Comparison of ENCODE assay signal across 22 cellular contexts in genomic region chr18:46315187-46315586, GRCh38.
A peak's percentile ranks its signal among the peaks of the same experiment; 100 is the strongest.
DNase-seq lines count a peak whose midpoint lies in the region; ATAC-seq, FAIRE-seq and TF ChIP-seq lines count a peak whose summit lies in the region.
"Had no signal": no experiment of that assay in that cellular context is flagged by ENCODE, and none has a peak within 500 bp of the region (broad histone marks: within the 10 kb centered on the region; RNA-seq: fewer than 3 reads in every experiment).

No MANE protein-coding gene starts in this region.

- H3K4me3 ChIP-seq in HepG2 (replicated peaks in 1 of 3; ENCODE audit: insufficient read depth in 1 of 3, low read depth in 2 of 3, low read length in 3 of 3), result no peak overlapping the region
- H3K4me3 ChIP-seq: MG63, Peyer's patch had no signal

- no peaks in the 10 kb centered on the region for H3K9me3 ChIP-seq in HepG2 (ENCODE audit: low read length)
- H3K9me3 ChIP-seq: MG63, Peyer's patch had no signal

- TF ChIP-seq EP300 in HepG2 (IDR thresholded peaks at IDR 0.05; ENCODE audit: low read depth in 2 of 2, low read length in 2 of 2), result no peak
- TF ChIP-seq EP300 in HepG2 (CRISPR knock-in tag; IDR thresholded peaks at IDR 0.05; ENCODE audit: borderline replicate concordance), result no peak

- no peak overlapping the region for H3K27ac Mint-ChIP-seq in activated CD8-positive, alpha-beta T cell treated with anti-CD3 and anti-CD28 coated beads for 36 hours
- H3K27ac Mint-ChIP-seq in activated CD8-positive, alpha-beta T cell treated with anti-CD3 and anti-CD28 coated beads, Interleukin-2, amount 10 ng/mL, durations not matched to agents 7 days and 5 days, result no peak overlapping the region
- H3K27ac Mint-ChIP-seq in activated T-helper 17 cell treated with anti-CD3 and anti-CD28 coated beads, Interleukin-2, amount 50 U/mL, for 72 hours, result no peak overlapping the region
- H3K27ac Mint-ChIP-seq in stimulated activated naive B cell treated with anti-CD40 and anti-IgM and Interleukin-4, amounts not matched to agents 10 μg/mL and 1 μg/mL and 100 μg/mL, for 72 hours, result no peak overlapping the region
- H3K27ac Mint-ChIP-seq: HFFc6 had no signal

- intact Hi-C loops in activated CD8-positive, alpha-beta T cell treated with anti-CD3 and anti-CD28 coated beads for 36 hours (cut with micrococcal nuclease), result no loop called here
- intact Hi-C loops in HepG2 (cut with micrococcal nuclease; ENCODE audit: unreplicated experiment), result no loop called here

- in situ Hi-C loops in HepG2 (cut with HindIII; ENCODE audit: extremely low pct_ligation_motif_present, low pct_unique_long_range_greater_than_20kb), result no loop called here

- WGBS in HepG2 (ENCODE audit: low lambda C conversion rate), result 33% methylated on average over 1 of the region's 2 CpGs

- H3K4me3 Mint-ChIP-seq in activated CD8-positive, alpha-beta T cell treated with anti-CD3 and anti-CD28 coated beads for 36 hours, result no peak overlapping the region
- H3K4me3 Mint-ChIP-seq in activated CD8-positive, alpha-beta T cell treated with anti-CD3 and anti-CD28 coated beads, Interleukin-2, amount 10 ng/mL, durations not matched to agents 7 days and 5 days, result no peak overlapping the region
- no peak overlapping the region for H3K4me3 Mint-ChIP-seq in activated T-helper 17 cell treated with anti-CD3 and anti-CD28 coated beads, Interleukin-2, amount 50 U/mL, for 72 hours
- no peak overlapping the region for H3K4me3 Mint-ChIP-seq in stimulated activated naive B cell treated with anti-CD40 and anti-IgM and Interleukin-4, amounts not matched to agents 10 μg/mL and 1 μg/mL and 100 μg/mL, for 72 hours
- H3K4me3 Mint-ChIP-seq: HFFc6 had no signal

- H3K9me3 Mint-ChIP-seq in activated CD8-positive, alpha-beta T cell treated with anti-CD3 and anti-CD28 coated beads for 36 hours, result no peaks in the 10 kb centered on the region
- no peaks in the 10 kb centered on the region for H3K9me3 Mint-ChIP-seq in activated CD8-positive, alpha-beta T cell treated with anti-CD3 and anti-CD28 coated beads, Interleukin-2, amount 10 ng/mL, durations not matched to agents 7 days and 5 days (ENCODE audit: insufficient read depth)
- no peaks in the 10 kb centered on the region for H3K9me3 Mint-ChIP-seq in activated T-helper 17 cell treated with anti-CD3 and anti-CD28 coated beads, Interleukin-2, amount 50 U/mL, for 72 hours
- no peaks in the 10 kb centered on the region for H3K9me3 Mint-ChIP-seq in stimulated activated naive B cell treated with anti-CD40 and anti-IgM and Interleukin-4, amounts not matched to agents 10 μg/mL and 1 μg/mL and 100 μg/mL, for 72 hours
- H3K9me3 Mint-ChIP-seq: HFFc6 had no signal

- peaks cover 0 to 12% of the 10 kb centered on the region in 2 experiments; a peak in 1 of 5 replicates for H3K27me3 ChIP-seq in HepG2 (ENCODE audit: control insufficient read depth in 1 of 2, insufficient read depth in 2 of 2, low read length in 2 of 2)
- H3K27me3 ChIP-seq: MG63, Peyer's patch had no signal

- no peaks in the 10 kb centered on the region for H4K20me1 ChIP-seq in HepG2 (ENCODE audit: insufficient read depth, low read length)

- H3K36me3 Mint-ChIP-seq in activated CD8-positive, alpha-beta T cell treated with anti-CD3 and anti-CD28 coated beads for 36 hours (ENCODE audit: low read depth), result no peaks in the 10 kb centered on the region
- H3K36me3 Mint-ChIP-seq in activated CD8-positive, alpha-beta T cell treated with anti-CD3 and anti-CD28 coated beads, Interleukin-2, amount 10 ng/mL, durations not matched to agents 7 days and 5 days (ENCODE audit: low read depth), result no peaks in the 10 kb centered on the region
- H3K36me3 Mint-ChIP-seq in activated T-helper 17 cell treated with anti-CD3 and anti-CD28 coated beads, Interleukin-2, amount 50 U/mL, for 72 hours (ENCODE audit: low read depth), result no peaks in the 10 kb centered on the region
- no peaks in the 10 kb centered on the region for H3K36me3 Mint-ChIP-seq in stimulated activated naive B cell treated with anti-CD40 and anti-IgM and Interleukin-4, amounts not matched to agents 10 μg/mL and 1 μg/mL and 100 μg/mL, for 72 hours

- H3K9ac ChIP-seq in HepG2 (ENCODE audit: insufficient read depth, low read depth, low read length), result no peak overlapping the region

- TF ChIP-seq POLR2A in HepG2 (IDR thresholded peaks at IDR 0.05; ENCODE audit: insufficient read depth in 1 of 2, low read depth in 2 of 2, low read length in 2 of 2), result no peak

- no peak overlapping the region for H3K4me2 ChIP-seq in HepG2 (ENCODE audit: low read depth, low read length)

- DNase-seq in activated CD8-positive, alpha-beta T cell treated with anti-CD3 and anti-CD28 coated beads for 36 hours, result no peak
- no peak for DNase-seq in activated CD8-positive, alpha-beta T cell treated with anti-CD3 and anti-CD28 coated beads, Interleukin-2, amount 10 ng/mL, durations not matched to agents 7 days and 5 days
- DNase-seq in HepG2 (ENCODE audit: low spot score) (no peak), T1000 (lab: John Stamatoyannopoulos, UW) (no peak)
- DNase-seq in stimulated activated naive B cell treated with anti-CD40 and anti-IgM and Interleukin-4, amounts not matched to agents 10 μg/mL and 1 μg/mL and 100 μg/mL, for 72 hours, result no peak
- no peak for DNase-seq in stimulated activated CD4-positive, alpha-beta T cell treated with anti-CD3 and anti-CD28 coated beads, Interleukin-15, amount 100 ng/mL, for 24 hours
- DNase-seq: C1 segment of cervical spinal cord, COR-L47, HFFc6, MG63, NCI-H1105, NCI-H187 treated with DMSO at 0.1 percent for 48 hours, NCI-H2171, NCI-H446 treated with DMSO at 0.1 percent for 48 hours, NCI-H748 treated with DMSO at 0.1 percent for 48 hours, Peyer's patch, SHP77 treated with DMSO at 0.1 percent for 48 hours had no signal

- POLR2A ChIA-PET in activated CD8-positive, alpha-beta T cell treated with anti-CD3 and anti-CD28 coated beads for 36 hours (lab: Charles Lee), result no interaction called here
- POLR2A ChIA-PET in activated CD8-positive, alpha-beta T cell treated with anti-CD3 and anti-CD28 coated beads, Interleukin-2, amount 10 ng/mL, durations not matched to agents 7 days and 5 days (lab: Charles Lee), result no interaction called here
- POLR2A ChIA-PET in HepG2 (lab: Yijun Ruan, JAX), result no interaction called here

- H3K4me1 ChIP-seq in HepG2 (ENCODE audit: insufficient read depth, low read length), result no peaks in the 10 kb centered on the region
- H3K4me1 ChIP-seq: Peyer's patch had no signal

- H3K36me3 ChIP-seq in HepG2 (replicated peaks in 1 of 2; ENCODE audit: control insufficient read depth in 1 of 2, insufficient read depth in 2 of 2, low read length in 2 of 2), result no peaks in the 10 kb centered on the region
- H3K36me3 ChIP-seq: MG63, Peyer's patch had no signal

- no peaks in the 10 kb centered on the region for H3K4me1 Mint-ChIP-seq in activated CD8-positive, alpha-beta T cell treated with anti-CD3 and anti-CD28 coated beads for 36 hours (ENCODE audit: low read depth)
- no peaks in the 10 kb centered on the region for H3K4me1 Mint-ChIP-seq in activated CD8-positive, alpha-beta T cell treated with anti-CD3 and anti-CD28 coated beads, Interleukin-2, amount 10 ng/mL, durations not matched to agents 7 days and 5 days (ENCODE audit: low read depth)
- H3K4me1 Mint-ChIP-seq in activated T-helper 17 cell treated with anti-CD3 and anti-CD28 coated beads, Interleukin-2, amount 50 U/mL, for 72 hours, result peaks cover 4% of the 10 kb centered on the region
- no peaks in the 10 kb centered on the region for H3K4me1 Mint-ChIP-seq in stimulated activated naive B cell treated with anti-CD40 and anti-IgM and Interleukin-4, amounts not matched to agents 10 μg/mL and 1 μg/mL and 100 μg/mL, for 72 hours

- no peaks in the 10 kb centered on the region for H3K79me2 ChIP-seq in HepG2 (ENCODE audit: insufficient read depth, low read length)

- peak; percentile 65 for ATAC-seq in activated CD8-positive, alpha-beta T cell treated with anti-CD3 and anti-CD28 coated beads for 36 hours
- no peak for ATAC-seq in activated CD8-positive, alpha-beta T cell treated with anti-CD3 and anti-CD28 coated beads, Interleukin-2, amount 10 ng/mL, durations not matched to agents 7 days and 5 days
- peak; percentile 16 for ATAC-seq in activated T-helper 17 cell treated with anti-CD3 and anti-CD28 coated beads, Interleukin-2, amount 50 U/mL, for 72 hours (replicated peaks)
- ATAC-seq in HepG2 (peak; percentile 43; the same call in 1 of the 3 replicates), GM18498 (IDR thresholded peaks at IDR 0.05; ENCODE audit: unreplicated experiment) (no peak)
- ATAC-seq in stimulated activated naive B cell treated with anti-CD40 and anti-IgM and Interleukin-4, amounts not matched to agents 10 μg/mL and 1 μg/mL and 100 μg/mL, for 72 hours (replicated peaks), result peak; percentile 60 to 64

- H2AFZ ChIP-seq in HepG2 (ENCODE audit: low read length), result no peak overlapping the region

- H3K27me3 Mint-ChIP-seq in activated CD8-positive, alpha-beta T cell treated with anti-CD3 and anti-CD28 coated beads for 36 hours, result no peaks in the 10 kb centered on the region
- peaks cover 4% of the 10 kb centered on the region for H3K27me3 Mint-ChIP-seq in activated CD8-positive, alpha-beta T cell treated with anti-CD3 and anti-CD28 coated beads, Interleukin-2, amount 10 ng/mL, durations not matched to agents 7 days and 5 days (ENCODE audit: low read depth)
- H3K27me3 Mint-ChIP-seq in activated T-helper 17 cell treated with anti-CD3 and anti-CD28 coated beads, Interleukin-2, amount 50 U/mL, for 72 hours, result no peaks in the 10 kb centered on the region
- no peaks in the 10 kb centered on the region for H3K27me3 Mint-ChIP-seq in stimulated activated naive B cell treated with anti-CD40 and anti-IgM and Interleukin-4, amounts not matched to agents 10 μg/mL and 1 μg/mL and 100 μg/mL, for 72 hours

- CTCF ChIA-PET in activated CD8-positive, alpha-beta T cell treated with anti-CD3 and anti-CD28 coated beads for 36 hours (lab: Charles Lee), result interaction anchor here (1.4 kb wide), 1 partner anchor 343 kb away, joined by 4 read pairs; no protein-coding TSS in a partner anchor
- CTCF ChIA-PET in activated CD8-positive, alpha-beta T cell treated with anti-CD3 and anti-CD28 coated beads, Interleukin-2, amount 10 ng/mL, durations not matched to agents 7 days and 5 days (lab: Charles Lee), result no interaction called here
- CTCF ChIA-PET in HepG2 (lab: Yijun Ruan, JAX; ENCODE audit: low intra/inter-chr PET ratio, low total read pairs), result no interaction called here

- no peak for TF ChIP-seq RAD21 in HepG2 (CRISPR knock-in tag; IDR thresholded peaks at IDR 0.05)

- no TSS peak for BruUV-seq in HepG2 (replicated peaks; lab: Mats Ljungman, UMichigan)

- no peak for FAIRE-seq in HepG2 (lab: Jason Lieb, UNC)
- FAIRE-seq: A204.1, GM12892, H1 had no signal

- no peak overlapping the region for H3K27ac ChIP-seq in HepG2 (ENCODE audit: extremely low read length, insufficient read depth, low read length)
- H3K27ac ChIP-seq: Peyer's patch had no signal

- no peak for TF ChIP-seq CTCF in activated CD8-positive, alpha-beta T cell treated with anti-CD3 and anti-CD28 coated beads for 36 hours (IDR thresholded peaks at IDR 0.05)
- TF ChIP-seq CTCF in HepG2 (CRISPR knock-in tag; IDR thresholded peaks at IDR 0.05), result no peak

Comparison
In these comparisons a context has a peak if more than half of its experiments do, and no peak if none do; other contexts are left out.
1. ATAC-seq: peak in activated CD8-positive, alpha-beta T cell treated with anti-CD3 and anti-CD28 coated beads for 36 hours (single experiment), activated T-helper 17 cell treated with anti-CD3 and anti-CD28 coated beads, Interleukin-2, amount 50 U/mL, for 72 hours (single experiment), HepG2 (single experiment) and stimulated activated naive B cell treated with anti-CD40 and anti-IgM and Interleukin-4, amounts not matched to agents 10 μg/mL and 1 μg/mL and 100 μg/mL, for 72 hours (2 of 2); none in activated CD8-positive, alpha-beta T cell treated with anti-CD3 and anti-CD28 coated beads, Interleukin-2, amount 10 ng/mL, durations not matched to agents 7 days and 5 days (single experiment) and GM18498 (single experiment).